Comparison of ENCODE assay signal across 8 cellular contexts in the genomic region with DNA sequence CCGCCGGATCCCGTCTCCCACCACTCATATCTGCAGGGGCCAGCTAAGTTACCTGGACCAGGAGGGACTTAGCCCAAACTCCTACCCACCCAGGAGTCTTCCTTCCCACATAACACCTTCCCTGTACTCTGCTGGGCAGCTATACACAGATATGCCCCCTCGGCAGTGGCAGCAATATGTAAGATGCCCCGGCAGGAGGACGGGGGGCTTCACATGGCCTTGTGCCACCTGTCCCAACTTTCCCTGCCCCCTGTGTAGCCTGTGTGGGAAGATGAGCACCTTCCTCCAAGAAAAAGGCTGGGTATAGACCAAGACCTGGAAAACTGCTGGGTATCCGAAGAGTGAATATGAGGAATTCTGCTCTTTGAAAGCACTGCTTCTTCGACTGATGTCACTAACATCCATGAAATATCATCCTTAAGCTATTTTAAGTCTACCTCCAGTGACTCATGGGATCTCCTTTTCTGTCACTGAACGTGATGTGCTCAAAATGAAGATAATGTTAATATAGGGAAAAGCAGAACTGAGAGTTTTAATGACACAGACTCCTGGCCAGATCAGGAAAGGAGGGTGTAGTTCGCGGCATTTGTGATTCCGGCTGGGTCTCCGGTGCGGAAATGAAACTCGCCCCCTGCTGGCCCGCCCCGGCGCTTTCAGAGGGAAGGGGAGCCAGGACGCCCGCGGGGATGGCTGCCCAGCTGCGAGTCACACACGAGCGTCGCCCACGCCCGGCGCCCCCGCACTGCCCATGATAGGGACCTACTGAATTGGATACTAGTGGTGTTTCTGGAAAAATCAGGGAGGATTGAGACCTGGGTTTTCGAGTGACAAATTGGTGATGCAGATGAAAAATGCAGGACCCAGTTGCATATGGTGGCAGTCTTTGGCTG.
DNase-seq lines count a peak whose midpoint lies in the region; ATAC-seq, FAIRE-seq and TF ChIP-seq lines count a peak whose summit lies in the region.

No MANE protein-coding gene starts in this region.

- H3K9me3 ChIP-seq in ectodermal cell (ENCODE audit: control insufficient read depth, low read length): no peaks in the 10 kb centered on the region

- no peaks in the 10 kb centered on the region for H3K9me3 Mint-ChIP-seq in memory B cell

- peak; percentile 91 for FAIRE-seq in GM12891 (lab: Jason Lieb, UNC)

- peak overlapping the region; percentile 54 for H3K4me3 Mint-ChIP-seq in memory B cell

- peaks cover 22% of the 10 kb centered on the region for H3K27me3 Mint-ChIP-seq in memory B cell

- no peak for TF ChIP-seq POLR2A in GM12891 (IDR thresholded peaks at IDR 0.05; ENCODE audit: low read depth, low read length)

- peaks cover 26% of the 10 kb centered on the region for H3K4me1 Mint-ChIP-seq in memory B cell

- no peaks in the 10 kb centered on the region for H3K36me3 Mint-ChIP-seq in memory B cell

- ATAC-seq in HG02610 (IDR thresholded peaks at IDR 0.05; ENCODE audit: unreplicated experiment) (peak; percentile 78), memory B cell (ENCODE audit: low read depth) (peak; percentile 90)

- DNase-seq in GM12891 (ENCODE audit: insufficient read length, low spot score) (peak; percentile 53), NCI-H2107 (lab: John Stamatoyannopoulos, UW) (peak; percentile 15), memory B cell (ENCODE audit: low spot score in 2 of 2) (peak; percentile 77 to 78), NCI-H2171 treated with DMSO at 0.1 percent for 48 hours (lab: John Stamatoyannopoulos, UW) (no peak)
- peak; percentile 64 to 75 for DNase-seq in activated CD4-positive, alpha-beta T cell treated with anti-CD3 and anti-CD28 coated beads, Interleukin-2, amount 50 U/mL, for 48 hours
- DNase-seq in stimulated activated CD8-positive, alpha-beta memory T cell treated with anti-CD3 and anti-CD28 coated beads, Interleukin-15, amount 100 ng/mL, for 48 hours (ENCODE audit: low read depth in 2 of 2): peak; percentile 34 to 43

- no peaks in the 10 kb centered on the region for H3K4me1 ChIP-seq in ectodermal cell (ENCODE audit: control insufficient read depth, insufficient read depth, low read length)

- 28 to 30% methylated on average over 30 of the region's 30 CpGs for WGBS in ectodermal cell, 2 experiments

- H3K4me3 ChIP-seq in ectodermal cell (ENCODE audit: insufficient read depth, low read depth, low read length): peak overlapping the region; percentile 42

- peaks cover 4% of the 10 kb centered on the region for H3K27me3 ChIP-seq in ectodermal cell (ENCODE audit: control insufficient read depth, insufficient read depth, low read length, poor library complexity, severe bottlenecking)

- no peaks in the 10 kb centered on the region for H3K36me3 ChIP-seq in ectodermal cell (ENCODE audit: control insufficient read depth, insufficient read depth, low read length)

- H3K27ac ChIP-seq in ectodermal cell (ENCODE audit: insufficient read depth, low read depth, low read length, poor library complexity, severe bottlenecking): no peak overlapping the region

- no peak overlapping the region for H3K27ac Mint-ChIP-seq in memory B cell

TF ChIP-seq in GM12891, 5 proteins besides CTCF, POLR2A, EP300 and RAD21:
- TF ChIP-seq POLR2AphosphoS5 (IDR thresholded peaks at IDR 0.05; ENCODE audit: low read depth, low read length): no peak
- TF ChIP-seq POU2F2 (IDR thresholded peaks at IDR 0.05; ENCODE audit: low read depth, low read length): peak; percentile 61; the same call in 1 of the 2 replicates
- peak; percentile 97 for TF ChIP-seq SPI1 (IDR thresholded peaks at IDR 0.05; ENCODE audit: low read depth, low read length)
- no peak for TF ChIP-seq TAF1 (IDR thresholded peaks at IDR 0.05; ENCODE audit: low read depth, low read length)
- TF ChIP-seq PAX5 (IDR thresholded peaks at IDR 0.05; ENCODE audit: insufficient read depth, low read length, severe bottlenecking): no peak
